10 cellular contexts compared by ENCODE assay signal in the genomic region with DNA sequence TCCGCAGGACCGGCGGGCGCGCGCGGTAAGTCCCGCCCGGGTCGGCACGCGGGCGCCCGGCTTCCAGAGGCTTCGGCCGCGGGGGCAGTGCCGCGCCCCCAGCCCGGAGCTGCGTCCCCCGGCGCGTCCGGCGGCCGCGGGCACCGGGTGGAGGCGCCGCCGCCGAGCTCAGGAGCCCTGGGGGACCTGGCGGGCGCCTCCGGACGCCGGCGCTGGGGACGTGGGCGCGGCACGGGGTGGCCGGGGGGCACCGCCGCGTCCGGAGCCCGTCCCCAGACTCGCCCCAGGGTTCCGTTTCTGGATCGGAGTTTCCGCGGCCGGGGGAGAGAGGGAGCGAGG. TPM values are rescaled to one million over a fixed set of nuclear protein-coding genes. Genes with fewer than 3 reads are reported as not detected.
DNase-seq lines count a peak whose midpoint lies in the region; ATAC-seq, FAIRE-seq and TF ChIP-seq lines count a peak whose summit lies in the region.
"Had no signal": no experiment of that assay in that cellular context is flagged by ENCODE, and none has a peak within 500 bp of the region (broad histone marks: within the 10 kb centered on the region; RNA-seq: fewer than 3 reads in every experiment).

No MANE protein-coding gene starts in this region.

- no peak for TF ChIP-seq EP300 in SK-N-SH (IDR thresholded peaks at IDR 0.05; ENCODE audit: borderline replicate concordance in 1 of 2, low read depth in 1 of 2, low read length in 1 of 2)

- TF ChIP-seq RAD21 in SK-N-SH (IDR thresholded peaks at IDR 0.05; ENCODE audit: low read length), result no peak

- H3K27me3 ChIP-seq in SK-N-SH (ENCODE audit: insufficient read depth) (no peaks in the 10 kb centered on the region), keratinocyte (ENCODE audit: control insufficient read depth, extremely low read depth, insufficient read depth, low read length) (no peaks in the 10 kb centered on the region), tibial artery (no peaks in the 10 kb centered on the region)

- POLR2A ChIA-PET in SK-N-SH (lab: Yijun Ruan, JAX), result interaction anchor here (1.0 kb wide), 1 partner anchor 238 kb away, joined by 3 read pairs; no protein-coding TSS in a partner anchor

- H3K9me3 ChIP-seq in SK-N-SH (no peaks in the 10 kb centered on the region), keratinocyte (ENCODE audit: control insufficient read depth, low read depth, low read length) (no peaks in the 10 kb centered on the region), tibial artery (no peaks in the 10 kb centered on the region)

- H3K9me2 ChIP-seq in SK-N-SH, result no peaks in the 10 kb centered on the region

- H4K20me1 ChIP-seq in SK-N-SH (ENCODE audit: insufficient read depth) (peaks cover 4% of the 10 kb centered on the region; the same call in 1 of the 2 replicates), keratinocyte (ENCODE audit: control insufficient read depth, extremely low read depth, insufficient read depth, low read length) (no peaks in the 10 kb centered on the region)

- H3K36me3 ChIP-seq in SK-N-SH (replicated peaks in 1 of 2; ENCODE audit: control insufficient read depth in 1 of 2, insufficient read depth in 2 of 2, low read length in 1 of 2) (no peaks in the 10 kb centered on the region), keratinocyte (ENCODE audit: control insufficient read depth in 2 of 2, extremely low read depth in 1 of 2, insufficient read depth in 2 of 2, low read length in 2 of 2) (no peaks in the 10 kb centered on the region), tibial artery (no peaks in the 10 kb centered on the region)

- peak overlapping the region; percentile 85 for H2AFZ ChIP-seq in SK-N-SH (ENCODE audit: low read depth)
- H2AFZ ChIP-seq in keratinocyte (ENCODE audit: control insufficient read depth, low read length), result peak overlapping the region; percentile 27

- TF ChIP-seq CTCF in SK-N-SH (IDR thresholded peaks at IDR 0.05) (no peak), keratinocyte (optimal IDR thresholded peaks at IDR 0.05 in 1 of 3, IDR thresholded peaks at IDR 0.05 in 1 of 3, conservative IDR thresholded peaks at IDR 0.05 in 1 of 3; ENCODE audit: extremely low read depth in 1 of 3, insufficient read depth in 2 of 3, low read length in 3 of 3) (no peak), tibial artery (IDR thresholded peaks at IDR 0.05) (no peak)

- peak overlapping the region in 1 of 2 experiments; percentile 80; a peak in 2 of 4 replicates for H3K27ac ChIP-seq in SK-N-SH (ENCODE audit: low read depth in 2 of 2, low read length in 1 of 2)
- peak overlapping the region; percentile 70 for H3K27ac ChIP-seq in adipose tissue (ENCODE audit: low read depth, low read length)
- peak overlapping the region; percentile 51 for H3K27ac ChIP-seq in keratinocyte (ENCODE audit: control insufficient read depth, insufficient read depth, low read length)
- peak overlapping the region; percentile 89 for H3K27ac ChIP-seq in tibial artery
- H3K27ac ChIP-seq: C4-2B had no signal

- H3K4me1 ChIP-seq in SK-N-SH (ENCODE audit: control insufficient read depth in 1 of 2, insufficient read depth in 2 of 2, low read depth in 1 of 2, low read length in 1 of 2) (peaks cover 0 to 25% of the 10 kb centered on the region in 2 experiments; a peak in 1 of 4 replicates), keratinocyte (ENCODE audit: control insufficient read depth, extremely low read depth, insufficient read depth, low read length) (peaks cover 62% of the 10 kb centered on the region), tibial artery (peaks cover 0 to 60% (median 41%) of the 10 kb centered on the region in 4 donors)

- H3K79me2 ChIP-seq in SK-N-SH (ENCODE audit: insufficient read depth), result no peaks in the 10 kb centered on the region; the same call in none of the 2 replicates
- peaks cover 46% of the 10 kb centered on the region for H3K79me2 ChIP-seq in keratinocyte (ENCODE audit: control insufficient read depth, insufficient read depth, low read length)

- H3K9ac ChIP-seq in SK-N-SH, result peak overlapping the region; percentile 69
- H3K9ac ChIP-seq in keratinocyte (ENCODE audit: control insufficient read depth, extremely low read depth, insufficient read depth, low read length), result peak overlapping the region; percentile 78

- 0% methylated on average over 2 of the region's 56 CpGs for WGBS in SK-N-SH (ENCODE audit: low lambda C conversion rate)
- WGBS in adipose tissue, 3 donors, result 0 to 1% (median 1%) methylated on average over 22 to 56 of the region's 56 CpGs

- peaks cover 5% of the 10 kb centered on the region for H3F3A ChIP-seq in SK-N-SH (replicated peaks; ENCODE audit: insufficient read depth)

- H3K4me2 ChIP-seq in SK-N-SH, result peak overlapping the region; percentile 95
- H3K4me2 ChIP-seq in keratinocyte (ENCODE audit: control insufficient read depth, extremely low read depth, insufficient read depth, low read depth, low read length), result peak overlapping the region; percentile 85

- dilution Hi-C loops in keratinocyte (cut with MboI; ENCODE audit: extremely low pct_ligation_motif_present, low sequenced_read_pairs), result loop anchor here (25.0 kb wide), 1 partner anchor 207 kb away; no protein-coding TSS in a partner anchor

- intact Hi-C loops in tibial artery (cut with DNase I; ENCODE audit: low total_unique reads), result no loop called here

- DNase-seq in SK-N-SH (peak; percentile 82), keratinocyte (ENCODE audit: low read depth, low spot score) (no peak), tibial artery (no peak), amygdala (lab: John Stamatoyannopoulos, UW) (no peak), NCI-H1417 (lab: John Stamatoyannopoulos, UW) (no peak)
- DNase-seq in central memory CD4-positive, alpha-beta T cell, result no peak

- peak overlapping the region; percentile 66 to 74 for H3K4me3 ChIP-seq in SK-N-SH (ENCODE audit: low read depth in 2 of 2, low read length in 1 of 2)
- peak overlapping the region; percentile 71 to 79 (median 75) for H3K4me3 ChIP-seq in keratinocyte (ENCODE audit: control insufficient read depth in 2 of 3, extremely low read depth in 1 of 3, insufficient read depth in 2 of 3, low read depth in 1 of 3, low read length in 3 of 3)
- H3K4me3 ChIP-seq in tibial artery, result peak overlapping the region; percentile 85 to 90

- FAIRE-seq in keratinocyte (lab: Jason Lieb, UNC), result no peak
- FAIRE-seq: RCC 7860 had no signal

- CTCF ChIA-PET in SK-N-SH (lab: Yijun Ruan, JAX), result interaction anchor here (1.1 to 13.2 kb wide), 4 partner anchors 9 to 332 kb away, joined by 3 to 235 read pairs (median 17); a partner anchor contains a TSS

- peaks cover 4% of the 10 kb centered on the region for H3K9me1 ChIP-seq in keratinocyte (ENCODE audit: control insufficient read depth, extremely low read depth, insufficient read depth, low read length)

- no peak; the same call in 2 of the 3 replicates for ATAC-seq in SK-N-SH treated with all-trans-retinoic acid at 6 μM for 48 hours

TF ChIP-seq in SK-N-SH, 30 proteins besides CTCF, POLR2A, EP300 and RAD21 (continues in another document):
- TF ChIP-seq CHD2 (IDR thresholded peaks at IDR 0.05; ENCODE audit: low read length, partially characterized antibody), result no peak
- no peak for TF ChIP-seq JUND (IDR thresholded peaks at IDR 0.05)
- TF ChIP-seq, protein P1, sequence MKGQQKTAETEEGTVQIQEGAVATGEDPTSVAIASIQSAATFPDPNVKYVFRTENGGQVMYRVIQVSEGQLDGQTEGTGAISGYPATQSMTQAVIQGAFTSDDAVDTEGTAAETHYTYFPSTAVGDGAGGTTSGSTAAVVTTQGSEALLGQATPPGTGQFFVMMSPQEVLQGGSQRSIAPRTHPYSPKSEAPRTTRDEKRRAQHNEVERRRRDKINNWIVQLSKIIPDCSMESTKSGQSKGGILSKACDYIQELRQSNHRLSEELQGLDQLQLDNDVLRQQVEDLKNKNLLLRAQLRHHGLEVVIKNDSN (IDR thresholded peaks at IDR 0.05; ENCODE audit: borderline replicate concordance, low read depth), result no peak
- TF ChIP-seq POLR2AphosphoS5 (IDR thresholded peaks at IDR 0.05; ENCODE audit: low read depth, low read length), result no peak

TF ChIP-seq in SK-N-SH treated with all-trans-retinoic acid at 6 μM for 48 hours, 23 proteins besides CTCF, POLR2A, EP300 and RAD21 (continues in another document):
- TF ChIP-seq RARB (CRISPR knock-in tag; IDR thresholded peaks at IDR 0.05) (no peak), ESRRG (CRISPR knock-in tag; IDR thresholded peaks at IDR 0.05) (no peak)

RNA-seq across cellular contexts. Expression of a gene that starts 0.3 kb away (rescaled TPM):
- polyA plus RNA-seq in SK-N-SH (2012; rRNA removed) (34.9 and 36.1 TPM in 2 replicates), adipose tissue (100 to 1,000 TPM in 1 of 3 donors, 10 to 100 TPM in 2; 11.3 to 163 (median 85.8) TPM), keratinocyte (44.6 to 114 TPM (median 74.5 TPM) in 3 replicates)
- polyA plus RNA-seq in SK-N-SH (2012; cell fraction: cytosol; rRNA removed), result 12.3 and 24.5 TPM in 2 replicates
- polyA plus RNA-seq in SK-N-SH (2012; cell fraction: nucleus; rRNA removed), result 18.3 and 24.7 TPM in 2 replicates
- polyA plus RNA-seq in keratinocyte (2011; ENCODE audit: low read depth), result 12.2 TPM
- polyA plus RNA-seq in keratinocyte (2011; cell fraction: cytosol; rRNA removed), result 49.2 and 113 TPM in 2 replicates
- 38.6 and 46.1 TPM in 2 replicates for polyA plus RNA-seq in keratinocyte (2011; cell fraction: nucleus; rRNA removed)
- polyA plus RNA-seq in keratinocyte (2012; ENCODE audit: low replicate concordance), result 65.3 and 97.4 TPM in 2 replicates
- 120 to 212 TPM (median 132 TPM) in 3 replicates for polyA minus RNA-seq in keratinocyte
- polyA minus RNA-seq in keratinocyte (2011; cell fraction: cytosol; rRNA and poly(A)+ RNA removed), result 77.5 TPM
- polyA minus RNA-seq in keratinocyte (2011; cell fraction: nucleus; rRNA and poly(A)+ RNA removed), result 20.6 and 27.1 TPM in 2 replicates

RNA-seq across cellular contexts. Expression of a gene that starts 20.3 kb away (rescaled TPM):
- polyA plus RNA-seq in SK-N-SH (2012; rRNA removed) (0.05 and 0.10 TPM in 2 replicates), adipose tissue (not detected), keratinocyte (not detected in 3 replicates)
- polyA plus RNA-seq in SK-N-SH (2012; cell fraction: cytosol; rRNA removed), result 0.08 and 0.10 TPM in 2 replicates
- 0.33 and 0.36 TPM in 2 replicates for polyA plus RNA-seq in SK-N-SH (2012; cell fraction: nucleus; rRNA removed)
- polyA plus RNA-seq in keratinocyte (2011; ENCODE audit: low read depth), result not detected
- not detected in 2 replicates for polyA plus RNA-seq in keratinocyte (2011; cell fraction: cytosol; rRNA removed)
- not detected in 2 replicates for polyA plus RNA-seq in keratinocyte (2011; cell fraction: nucleus; rRNA removed)
- polyA plus RNA-seq in keratinocyte (2012; ENCODE audit: low replicate concordance), result not detected in 2 replicates
- not detected in 3 replicates for polyA minus RNA-seq in keratinocyte
- polyA minus RNA-seq in keratinocyte (2011; cell fraction: cytosol; rRNA and poly(A)+ RNA removed), result not detected
- polyA minus RNA-seq in keratinocyte (2011; cell fraction: nucleus; rRNA and poly(A)+ RNA removed), result not detected in 2 replicates
